In the genomic region with DNA sequence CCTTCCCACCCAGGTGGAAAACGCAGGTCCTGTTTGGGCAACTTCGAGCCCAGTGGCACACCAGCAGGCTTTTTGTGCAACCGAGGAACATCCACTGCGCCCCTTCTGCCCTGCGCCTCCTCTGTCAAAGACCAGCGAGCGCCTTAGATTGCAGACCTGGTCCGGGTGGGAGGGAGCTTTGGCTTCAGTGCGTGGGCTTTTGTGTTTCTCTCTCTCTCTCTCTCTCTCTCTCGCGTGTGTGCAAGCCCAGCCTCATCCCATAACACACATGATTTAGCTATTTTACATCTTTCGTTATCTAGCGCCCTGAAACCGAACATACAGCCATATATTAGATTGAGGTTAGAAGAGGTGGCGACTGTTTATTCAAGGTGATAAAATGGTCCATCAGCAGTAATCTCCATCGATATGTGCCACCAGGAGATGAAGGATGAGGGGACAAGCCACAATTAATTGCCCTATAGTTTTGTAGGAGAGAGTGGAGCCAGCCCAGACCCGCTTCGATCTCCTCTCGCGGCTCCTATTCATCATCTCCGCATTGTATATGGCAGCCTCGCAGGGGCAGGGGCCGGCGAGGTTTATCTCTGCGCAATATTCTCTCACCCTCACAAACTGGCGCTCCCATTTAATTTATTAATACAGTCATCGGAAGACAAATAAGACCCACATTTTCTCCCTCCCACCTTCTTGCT, we compare ENCODE assay signal across 18 cellular contexts. TPM values are rescaled to one million over a fixed set of nuclear protein-coding genes. Genes with fewer than 3 reads are reported as not detected.
DNase-seq lines count a peak whose midpoint lies in the region; ATAC-seq and TF ChIP-seq lines count a peak whose summit lies in the region.
"Had no signal": no experiment of that assay in that cellular context is flagged by ENCODE, and none has a peak within 500 bp of the region (broad histone marks: within the 10 kb centered on the region; RNA-seq: fewer than 3 reads in every experiment).

No MANE protein-coding gene starts in this region.

- peaks cover 100% of the 10 kb centered on the region for H3K27me3 Mint-ChIP-seq in brain
- peaks cover 88% of the 10 kb centered on the region for H3K27me3 Mint-ChIP-seq in stimulated activated memory B cell treated with anti-CD40 and anti-IgM and Interleukin-4, amounts not matched to agents 10 μg/mL and 1 μg/mL and 100 μg/mL, for 72 hours

- peaks cover 86% of the 10 kb centered on the region for H3K27me3 ChIP-seq in lower lobe of right lung (ENCODE audit: low read depth)

- peak overlapping the region; percentile 23 to 78 (median 76) for H3K4me3 Mint-ChIP-seq in brain
- peak overlapping the region; percentile 40 for H3K4me3 Mint-ChIP-seq in stimulated activated memory B cell treated with anti-CD40 and anti-IgM and Interleukin-4, amounts not matched to agents 10 μg/mL and 1 μg/mL and 100 μg/mL, for 72 hours
- H3K4me3 Mint-ChIP-seq: activated naive CD4-positive, alpha-beta T cell treated with anti-CD3 and anti-CD28 coated beads, Interleukin-2, amount 50 U/mL, for 24 hours had no signal

- peaks cover 35% of the 10 kb centered on the region for H3K4me1 Mint-ChIP-seq in brain
- peaks cover 44% of the 10 kb centered on the region for H3K4me1 Mint-ChIP-seq in stimulated activated memory B cell treated with anti-CD40 and anti-IgM and Interleukin-4, amounts not matched to agents 10 μg/mL and 1 μg/mL and 100 μg/mL, for 72 hours

- H3K9me3 ChIP-seq in HEK293 (ENCODE audit: control insufficient read depth, insufficient read depth, low read depth, low read length), result no peaks in the 10 kb centered on the region
- no peaks in the 10 kb centered on the region for H3K9me3 ChIP-seq in lower lobe of right lung
- H3K9me3 ChIP-seq: HAP-1, heart left ventricle had no signal

- H3K4me3 ChIP-seq in HEK293 (ENCODE audit: low read depth, low read length) (no peak overlapping the region), lower lobe of right lung (peak overlapping the region; percentile 62), lower leg skin (ENCODE audit: low read depth, poor library complexity, severe bottlenecking) (no peak overlapping the region)
- H3K4me3 ChIP-seq: BLaER1 treated with 17β-estradiol and CSF1 and Interleukin-3, amounts not matched to agents 10 nM and 100 nM; HAP-1; skin epidermis had no signal

- H3K4me1 ChIP-seq in HEK293 (ENCODE audit: control insufficient read depth, insufficient read depth, low read length) (peaks cover 9% of the 10 kb centered on the region; the same call in 1 of the 2 replicates), lower lobe of right lung (peaks cover 22% of the 10 kb centered on the region)

- H3K27ac Mint-ChIP-seq in brain, result peak overlapping the region in 1 of 5 experiments; percentile 75
- H3K27ac Mint-ChIP-seq in stimulated activated memory B cell treated with anti-CD40 and anti-IgM and Interleukin-4, amounts not matched to agents 10 μg/mL and 1 μg/mL and 100 μg/mL, for 72 hours, result no peak overlapping the region
- H3K27ac Mint-ChIP-seq: activated naive CD4-positive, alpha-beta T cell treated with anti-CD3 and anti-CD28 coated beads, Interleukin-2, amount 50 U/mL, for 24 hours had no signal

- DNase-seq in lower lobe of right lung (no peak), head of caudate nucleus (no peak), ureter (ENCODE audit: low spot score) (no peak), lower leg skin (ENCODE audit: low spot score in 2 of 2) (no peak)
- DNase-seq: central memory CD4-positive, alpha-beta T cell; NCI-H146; NCI-H446 treated with DMSO at 0.1 percent for 48 hours; nucleus accumbens had no signal

- H3K36me3 ChIP-seq in HEK293 (ENCODE audit: control insufficient read depth in 2 of 2, insufficient read depth in 1 of 2, low read length in 2 of 2), result peaks cover 0 to 10% of the 10 kb centered on the region in 2 experiments; a peak in 1 of 3 replicates
- no peaks in the 10 kb centered on the region for H3K36me3 ChIP-seq in lower lobe of right lung
- H3K36me3 ChIP-seq: BLaER1 treated with 17β-estradiol and CSF1 and Interleukin-3, amounts not matched to agents 10 nM and 100 nM; HAP-1; heart left ventricle had no signal

- POLR2A ChIA-PET in HEK293 (lab: Yijun Ruan, JAX), result no interaction called here

- no peak for TF ChIP-seq POLR2A in lower leg skin (IDR thresholded peaks at IDR 0.05)

- 37 to 53% methylated on average over 27 of the region's 27 CpGs for WGBS in lower leg skin, 2 donors

- TF ChIP-seq CTCF in HEK293 (tag by site-specific recombination; IDR thresholded peaks at IDR 0.05) (no peak), brain (conservative IDR thresholded peaks at IDR 0.05) (no peak), lower lobe of right lung (IDR thresholded peaks at IDR 0.05) (no peak), lower leg skin (IDR thresholded peaks at IDR 0.05) (no peak)

- H3K27ac ChIP-seq in HEK293 (ENCODE audit: extremely low read depth, low read depth, low read length) (no peak overlapping the region), lower lobe of right lung (peak overlapping the region; percentile 71)
- H3K27ac ChIP-seq: BLaER1 treated with 17β-estradiol and CSF1 and Interleukin-3, amounts not matched to agents 10 nM and 100 nM; skin epidermis had no signal

- ATAC-seq in lower lobe of right lung, result no peak
- ATAC-seq in stimulated activated memory B cell treated with anti-CD40 and anti-IgM and Interleukin-4, amounts not matched to agents 10 μg/mL and 1 μg/mL and 100 μg/mL, for 72 hours, result no peak
- ATAC-seq: heart left ventricle, left lobe of liver had no signal

- intact Hi-C loops in lower lobe of right lung (cut with DNase I), result no loop called here
- intact Hi-C loops in head of caudate nucleus (cut with DNase I), result no loop called here
- intact Hi-C loops in lower leg skin (cut with DNase I; ENCODE audit: low total_unique reads), result no loop called here

- CTCF ChIA-PET in HEK293 (lab: Yijun Ruan, JAX), result no interaction called here

- H3K36me3 Mint-ChIP-seq in brain, result no peaks in the 10 kb centered on the region
- H3K36me3 Mint-ChIP-seq in stimulated activated memory B cell treated with anti-CD40 and anti-IgM and Interleukin-4, amounts not matched to agents 10 μg/mL and 1 μg/mL and 100 μg/mL, for 72 hours, result no peaks in the 10 kb centered on the region
- H3K36me3 Mint-ChIP-seq: activated naive CD4-positive, alpha-beta T cell treated with anti-CD3 and anti-CD28 coated beads, Interleukin-2, amount 50 U/mL, for 24 hours had no signal

- peaks cover 0 to 3% (median 2%) of the 10 kb centered on the region in 5 experiments for H3K9me3 Mint-ChIP-seq in brain
- H3K9me3 Mint-ChIP-seq in stimulated activated memory B cell treated with anti-CD40 and anti-IgM and Interleukin-4, amounts not matched to agents 10 μg/mL and 1 μg/mL and 100 μg/mL, for 72 hours, result no peaks in the 10 kb centered on the region
- H3K9me3 Mint-ChIP-seq: activated naive CD4-positive, alpha-beta T cell treated with anti-CD3 and anti-CD28 coated beads, Interleukin-2, amount 50 U/mL, for 24 hours had no signal

TF ChIP-seq in HEK293, 187 proteins besides CTCF, POLR2A, EP300 and RAD21:
- no peak for TF ChIP-seq ZNF366 (tag by site-specific recombination; conservative IDR thresholded peaks at IDR 0.05)
- no peak for TF ChIP-seq ELK4 (IDR thresholded peaks at IDR 0.05; ENCODE audit: borderline replicate concordance, low read depth, low read length)
- TF ChIP-seq ZNF274 (IDR thresholded peaks at IDR 0.05; ENCODE audit: low read length), result no peak
- TF ChIP-seq ZNF274 (tag by site-specific recombination; IDR thresholded peaks at IDR 0.05; ENCODE audit: borderline replicate concordance), result no peak
- no peak for TF ChIP-seq ZNF707 (tag by site-specific recombination; IDR thresholded peaks at IDR 0.05)
- TF ChIP-seq, protein P1, sequence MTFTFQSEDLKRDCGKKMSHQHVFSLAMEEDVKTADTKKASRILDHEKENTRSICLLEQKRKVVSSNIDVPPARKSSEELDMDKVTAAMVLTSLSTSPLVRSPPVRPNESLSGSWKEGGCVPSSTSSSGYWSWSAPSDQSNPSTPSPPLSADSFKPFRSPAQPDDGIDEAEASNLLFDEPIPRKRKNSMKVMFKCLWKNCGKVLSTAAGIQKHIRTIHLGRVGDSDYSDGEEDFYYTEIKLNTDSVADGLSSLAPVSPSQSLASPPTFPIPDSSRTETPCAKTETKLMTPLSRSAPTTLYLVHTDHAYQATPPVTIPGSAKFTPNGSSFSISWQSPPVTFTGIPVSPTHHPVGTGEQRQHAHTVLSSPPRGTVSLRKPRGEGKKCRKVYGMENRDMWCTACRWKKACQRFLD (tag by site-specific recombination; IDR thresholded peaks at IDR 0.05), result no peak
- TF ChIP-seq ZNF596 (tag by site-specific recombination; IDR thresholded peaks at IDR 0.05), result peak; percentile 60; the same call in 1 of the 2 replicates

RNA-seq across cellular contexts. Expression of gene PRDM6, which starts 5.3 kb away (rescaled TPM):
- 0.19 TPM for polyA plus RNA-seq in brain (ENCODE audit: insufficient read depth, low read depth, low replicate concordance)
- 6.7 TPM for total RNA-seq in lower lobe of right lung
- 10.6 TPM for total RNA-seq in ureter
- under 1 TPM in 3 of 4 donors, not detected in 1; 0.10 to 0.80 (median 0.16) TPM for total RNA-seq in lower leg skin
- total RNA-seq: LHCN-M2 had no signal

RNA-seq across cellular contexts. Expression of gene PPIC, which starts 57.8 kb away (rescaled TPM):
- polyA plus RNA-seq in brain (ENCODE audit: insufficient read depth, low read depth, low replicate concordance), result 2.9 TPM
- total RNA-seq in lower lobe of right lung (39.5 TPM), ureter (39.2 TPM), lower leg skin (10 to 100 TPM; 11.3 to 17.5 (median 15.8) TPM)
